In the genomic region with DNA sequence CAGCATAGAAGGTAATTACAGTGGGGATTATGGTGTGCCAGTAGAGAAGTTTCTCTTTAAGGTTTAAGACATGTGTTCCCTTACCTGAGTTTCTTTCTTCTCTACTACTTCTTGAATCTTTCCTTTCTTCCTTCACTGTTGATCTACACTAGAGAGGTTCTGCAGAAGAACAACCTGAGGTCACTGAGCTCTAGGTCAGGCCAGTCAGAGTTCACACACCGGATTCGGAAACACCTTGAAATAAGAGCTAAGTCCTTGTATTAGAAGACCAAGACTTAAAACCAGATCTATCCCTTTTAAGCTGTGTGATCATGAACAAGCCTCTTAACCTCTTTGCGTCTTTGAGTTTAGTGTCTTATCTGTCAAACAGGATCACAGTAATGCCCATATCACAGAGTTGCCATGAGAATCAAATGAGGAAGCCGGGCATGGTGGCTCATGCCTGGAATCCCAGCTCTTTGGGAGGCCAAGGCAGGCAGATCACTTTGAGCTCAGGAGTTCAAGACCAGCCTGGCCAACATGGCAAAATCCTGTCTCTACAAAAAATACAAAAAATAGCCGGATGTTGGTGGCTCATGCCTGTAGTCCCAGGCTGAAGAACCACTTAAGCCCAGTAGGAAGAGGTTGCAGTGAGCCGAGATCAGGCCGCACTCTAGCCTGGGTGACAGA, we compare ENCODE assay signal across 1 cellular context.
TF ChIP-seq lines count a peak whose summit lies in the region.

No MANE protein-coding gene starts in this region.

TF ChIP-seq in A549, 52 proteins besides CTCF, POLR2A, EP300 and RAD21 (continued from another document):
- TF ChIP-seq, protein P1, sequence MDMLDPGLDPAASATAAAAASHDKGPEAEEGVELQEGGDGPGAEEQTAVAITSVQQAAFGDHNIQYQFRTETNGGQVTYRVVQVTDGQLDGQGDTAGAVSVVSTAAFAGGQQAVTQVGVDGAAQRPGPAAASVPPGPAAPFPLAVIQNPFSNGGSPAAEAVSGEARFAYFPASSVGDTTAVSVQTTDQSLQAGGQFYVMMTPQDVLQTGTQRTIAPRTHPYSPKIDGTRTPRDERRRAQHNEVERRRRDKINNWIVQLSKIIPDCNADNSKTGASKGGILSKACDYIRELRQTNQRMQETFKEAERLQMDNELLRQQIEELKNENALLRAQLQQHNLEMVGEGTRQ (IDR thresholded peaks at IDR 0.05), result no peak
- no peak for TF ChIP-seq MYC (IDR thresholded peaks at IDR 0.05; ENCODE audit: borderline replicate concordance, low read length)
- TF ChIP-seq KDM5A (IDR thresholded peaks at IDR 0.05), result no peak
- TF ChIP-seq CHD2 (IDR thresholded peaks at IDR 0.05; ENCODE audit: low read length, partially characterized antibody), result no peak
- TF ChIP-seq RNF2 (IDR thresholded peaks at IDR 0.05; ENCODE audit: borderline replicate concordance, low read depth), result no peak
- no peak for TF ChIP-seq NPAS2 (CRISPR knock-in tag; IDR thresholded peaks at IDR 0.05; ENCODE audit: borderline replicate concordance)
- no peak for TF ChIP-seq POLR2AphosphoS2 (conservative IDR thresholded peaks at IDR 0.05; ENCODE audit: low read length)
- TF ChIP-seq ELK1 (IDR thresholded peaks at IDR 0.05; ENCODE audit: low read depth, low read length), result no peak
- no peak for TF ChIP-seq HOXA7 (CRISPR knock-in tag; IDR thresholded peaks at IDR 0.05)
- TF ChIP-seq CEBPB (IDR thresholded peaks at IDR 0.05), result no peak
- no peak for TF ChIP-seq EHF (CRISPR knock-in tag; IDR thresholded peaks at IDR 0.05)
- no peak for TF ChIP-seq JUN (IDR thresholded peaks at IDR 0.05)
- TF ChIP-seq, protein P2, sequence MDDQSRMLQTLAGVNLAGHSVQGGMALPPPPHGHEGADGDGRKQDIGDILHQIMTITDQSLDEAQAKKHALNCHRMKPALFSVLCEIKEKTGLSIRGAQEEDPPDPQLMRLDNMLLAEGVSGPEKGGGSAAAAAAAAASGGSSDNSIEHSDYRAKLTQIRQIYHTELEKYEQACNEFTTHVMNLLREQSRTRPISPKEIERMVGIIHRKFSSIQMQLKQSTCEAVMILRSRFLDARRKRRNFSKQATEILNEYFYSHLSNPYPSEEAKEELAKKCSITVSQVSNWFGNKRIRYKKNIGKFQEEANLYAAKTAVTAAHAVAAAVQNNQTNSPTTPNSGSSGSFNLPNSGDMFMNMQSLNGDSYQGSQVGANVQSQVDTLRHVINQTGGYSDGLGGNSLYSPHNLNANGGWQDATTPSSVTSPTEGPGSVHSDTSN (IDR thresholded peaks at IDR 0.05), result no peak
- no peak for TF ChIP-seq HOXB5 (CRISPR knock-in tag; IDR thresholded peaks at IDR 0.05)
- TF ChIP-seq SREBF2 (IDR thresholded peaks at IDR 0.05), result no peak
- no peak for TF ChIP-seq CBX8 (IDR thresholded peaks at IDR 0.05)
